In genomic region chr5:11075010-11075860, GRCh38 we compare ENCODE assay signal across 14 cellular contexts.
DNase-seq lines count a peak whose midpoint lies in the region; ATAC-seq, FAIRE-seq and TF ChIP-seq lines count a peak whose summit lies in the region.
"Had no signal": no experiment of that assay in that cellular context is flagged by ENCODE, and none has a peak within 500 bp of the region (broad histone marks: within the 10 kb centered on the region; RNA-seq: fewer than 3 reads in every experiment).

No MANE protein-coding gene starts in this region.

- FAIRE-seq in GM12878 (lab: Jason Lieb, UNC): no peak
- FAIRE-seq: TTC549 had no signal

- H3K4me3 ChIP-seq in LNCaP clone FGC (ENCODE audit: low read depth, low read length): no peak overlapping the region
- no peak overlapping the region for H3K4me3 ChIP-seq in GM12878
- H3K4me3 ChIP-seq: cardiac muscle cell, lower lobe of right lung, thyroid gland had no signal

- TF ChIP-seq CTCF in GM10266 (IDR thresholded peaks at IDR 0.05; ENCODE audit: control insufficient read depth, insufficient read depth, low read depth, missing control alignments) (peak; percentile 31), LNCaP clone FGC (IDR thresholded peaks at IDR 0.05; ENCODE audit: control insufficient read depth, extremely low read depth, insufficient read depth) (0 out of 2 replicates have a peak, but pooled peaks have one; percentile 12), GM12878 (IDR thresholded peaks at IDR 0.05 in 2 of 3, conservative IDR thresholded peaks at IDR 0.05 in 1 of 3; ENCODE audit: control insufficient read depth in 2 of 3, extremely low read depth in 1 of 3, insufficient read depth in 1 of 3, low read depth in 3 of 3, low read length in 3 of 3) (peak; percentile 11 to 20 (median 17); a peak in 1 of 6 replicates)

- no peaks in the 10 kb centered on the region for H3K9me3 ChIP-seq in GM12878 (replicated peaks; ENCODE audit: control insufficient read depth, insufficient read depth, low read length)
- H3K9me3 ChIP-seq: lower lobe of right lung, thyroid gland had no signal

- no peak overlapping the region for H3K27ac ChIP-seq in GM12878 (ENCODE audit: control insufficient read depth, insufficient read depth)
- H3K27ac ChIP-seq: cardiac muscle cell, lower lobe of right lung, thyroid gland had no signal

- SMC1A ChIA-PET in GM12878 (lab: Charles Lee; ENCODE audit: uncharacterized antibody, unreplicated experiment): no interaction called here

- no peaks in the 10 kb centered on the region for H3K36me3 ChIP-seq in GM12878 (ENCODE audit: control insufficient read depth in 2 of 2, insufficient read depth in 2 of 2, low read length in 1 of 2)
- H3K36me3 ChIP-seq: cardiac muscle cell, lower lobe of right lung, thyroid gland had no signal

- no peak overlapping the region for H3K4me2 ChIP-seq in GM12878 (ENCODE audit: control insufficient read depth, insufficient read depth)

- WGBS in GM12878 (ENCODE audit: insufficient coverage, insufficient replicate concordance, low lambda C conversion rate, missing lambda C conversion rate): 38% methylated on average over 12 of the region's 12 CpGs

- CTCF ChIA-PET in GM12878 (lab: Yijun Ruan, JAX): no interaction called here

- no peaks in the 10 kb centered on the region for H3K79me2 ChIP-seq in GM12878 (ENCODE audit: control insufficient read depth, insufficient read depth, low read length)

- RAD21 ChIA-PET in GM12878 (lab: Charles Lee; ENCODE audit: unreplicated experiment): no interaction called here

- DNase-seq in GM10266 (ENCODE audit: extremely low spot score): no peak
- DNase-seq in LNCaP clone FGC (ENCODE audit: low read depth): no peak
- no peak for DNase-seq in GM12878 (ENCODE audit: low read depth, low spot score)
- DNase-seq in midbrain (lab: John Stamatoyannopoulos, UW): peak; percentile 58
- DNase-seq in COR-L47 (lab: John Stamatoyannopoulos, UW): no peak
- DNase-seq in NCI-H187 treated with DMSO at 0.1 percent for 48 hours (lab: John Stamatoyannopoulos, UW): no peak
- DNase-seq: activated T-cell treated with anti-CD3 and anti-CD28 coated beads, Interleukin-2, amount 50 U/mL, for 72 hours; lower lobe of right lung; retina; thyroid gland had no signal

- in situ Hi-C loops in GM12878 (cut with MboI): no loop called here

- H3K4me1 ChIP-seq in GM12878 (ENCODE audit: control insufficient read depth, insufficient read depth, low read length): no peaks in the 10 kb centered on the region
- H3K4me1 ChIP-seq: lower lobe of right lung, thyroid gland had no signal

- TF ChIP-seq POLR2A in GM12878 (IDR thresholded peaks at IDR 0.05; ENCODE audit: low read depth, low read length): no peak

- no peaks in the 10 kb centered on the region for H4K20me1 ChIP-seq in GM12878 (ENCODE audit: control insufficient read depth, insufficient read depth)

- no peak overlapping the region for H3K9ac ChIP-seq in GM12878 (ENCODE audit: control insufficient read depth, insufficient read depth, low read length)

- no peak overlapping the region for H2AFZ ChIP-seq in GM12878 (ENCODE audit: control insufficient read depth, low read depth, low read length)

- intact Hi-C loops in GM12878 (cut with micrococcal nuclease; ENCODE audit: unreplicated experiment): no loop called here

- no peaks in the 10 kb centered on the region; a peak in 1 of 4 replicates for H3K27me3 ChIP-seq in GM12878 (replicated peaks in 1 of 2; ENCODE audit: control insufficient read depth in 2 of 2, insufficient read depth in 2 of 2, low read length in 1 of 2)
- H3K27me3 ChIP-seq: cardiac muscle cell, thyroid gland had no signal

- TF ChIP-seq EP300 in GM12878 (IDR thresholded peaks at IDR 0.05; ENCODE audit: borderline replicate concordance in 1 of 2, control insufficient read depth in 1 of 2, low read depth in 2 of 2, low read length in 2 of 2): no peak

- POLR2A ChIA-PET in GM12878 (lab: Charles Lee): no interaction called here

- BruUV-seq in GM12878 (replicated peaks; lab: Mats Ljungman, UMichigan): no TSS peak

- TF ChIP-seq RAD21 in GM12878 (IDR thresholded peaks at IDR 0.05; ENCODE audit: insufficient read depth, low read depth, low read length): 0 out of 2 replicates have a peak, but pooled peaks have one; percentile 5

- ATAC-seq in GM12878 (no peak), GM19455 (IDR thresholded peaks at IDR 0.05; ENCODE audit: unreplicated experiment) (no peak), GM19035 (IDR thresholded peaks at IDR 0.05; ENCODE audit: unreplicated experiment) (no peak)
- ATAC-seq: activated T-cell treated with anti-CD3 and anti-CD28 coated beads, Interleukin-2, amount 50 U/mL, for 72 hours; lower lobe of right lung had no signal

TF ChIP-seq in GM12878, 131 proteins besides CTCF, POLR2A, EP300 and RAD21:
- TF ChIP-seq NR2C2 (IDR thresholded peaks at IDR 0.05; ENCODE audit: borderline replicate concordance, control insufficient read depth, insufficient read length, low read depth): no peak
- TF ChIP-seq TCF12 (IDR thresholded peaks at IDR 0.05; ENCODE audit: low read depth, low read length): no peak
- no peak for TF ChIP-seq PML (IDR thresholded peaks at IDR 0.05; ENCODE audit: low read length)
- no peak for TF ChIP-seq KDM1A (IDR thresholded peaks at IDR 0.05; ENCODE audit: borderline replicate concordance)
- TF ChIP-seq MTA2 (IDR thresholded peaks at IDR 0.05; ENCODE audit: low read depth): no peak
- TF ChIP-seq PKNOX1 (IDR thresholded peaks at IDR 0.05): no peak
- no peak for TF ChIP-seq SREBF2 (IDR thresholded peaks at IDR 0.05; ENCODE audit: low read length)
- TF ChIP-seq POLR2AphosphoS2 (IDR thresholded peaks at IDR 0.05; ENCODE audit: low read depth, low read length): no peak
- no peak for TF ChIP-seq HDGF (IDR thresholded peaks at IDR 0.05)
- no peak for TF ChIP-seq TCF3 (IDR thresholded peaks at IDR 0.05; ENCODE audit: borderline replicate concordance, insufficient read depth, low read depth, low read length)
- no peak for TF ChIP-seq HDAC6 (IDR thresholded peaks at IDR 0.05; ENCODE audit: unreplicated experiment)
- TF ChIP-seq ZNF24 (IDR thresholded peaks at IDR 0.05): no peak
- no peak for TF ChIP-seq PAX5 (IDR thresholded peaks at IDR 0.05; ENCODE audit: borderline replicate concordance, low read depth, low read length)
- TF ChIP-seq ATF7 (IDR thresholded peaks at IDR 0.05; ENCODE audit: low read depth): no peak
